In genomic region chr1:12598914-12599463, GRCh38 we compare ENCODE assay signal across 24 cellular contexts. TPM values are rescaled to one million over a fixed set of nuclear protein-coding genes. Genes with fewer than 3 reads are reported as not detected.
DNase-seq lines count a peak whose midpoint lies in the region; ATAC-seq, FAIRE-seq and TF ChIP-seq lines count a peak whose summit lies in the region.
"Had no signal": no experiment of that assay in that cellular context is flagged by ENCODE, and none has a peak within 500 bp of the region (broad histone marks: within the 10 kb centered on the region; RNA-seq: fewer than 3 reads in every experiment).

No MANE protein-coding gene starts in this region.

- no peak overlapping the region for H2BK120ac ChIP-seq in H1 (replicated peaks; ENCODE audit: low read depth, low read length)
- H2BK120ac ChIP-seq in neuronal stem cell (ENCODE audit: low read depth, low read length): no peak overlapping the region

- H3K27ac ChIP-seq in left ventricle myocardium inferior (replicated peaks): peak overlapping the region; percentile 93
- H3K27ac ChIP-seq in H1 (ENCODE audit: low read depth, low read length): no peak overlapping the region
- no peak overlapping the region for H3K27ac ChIP-seq in neuronal stem cell (replicated peaks; ENCODE audit: low read length)
- H3K27ac ChIP-seq: C4-2B had no signal

- no peak overlapping the region for H4K91ac ChIP-seq in H1 (replicated peaks; ENCODE audit: insufficient read length, low read length)
- H4K91ac ChIP-seq in neuronal stem cell (ENCODE audit: low read depth, low read length, poor library complexity): no peak overlapping the region

- POLR2A ChIA-PET in H1 (lab: Charles Lee; ENCODE audit: partially characterized antibody): interaction anchor here (1.7 to 7.3 kb wide), 2 partner anchors 18 to 119 kb away, joined by 3 to 107 read pairs; partner anchors contain the start of gene DHRS3

- H2BK20ac ChIP-seq in H1 (ENCODE audit: low read length): no peak overlapping the region

- no peak for TF ChIP-seq RAD21 in H1 (IDR thresholded peaks at IDR 0.05 in 1 of 2, conservative IDR thresholded peaks at IDR 0.05 in 1 of 2; ENCODE audit: low read depth in 2 of 2, low read length in 2 of 2)

- no peak for TF ChIP-seq POLR2A in H1 (IDR thresholded peaks at IDR 0.05; ENCODE audit: control extremely low read depth in 1 of 2, low read depth in 2 of 2, low read length in 2 of 2)

- peaks cover 2% of the 10 kb centered on the region for H3K36me3 Mint-ChIP-seq in type B pancreatic cell

- no peak overlapping the region for H4K5ac ChIP-seq in H1 (ENCODE audit: insufficient read length, low read depth, low read length)

- H3K27me3 ChIP-seq in left ventricle myocardium inferior (ENCODE audit: low read depth) (no peaks in the 10 kb centered on the region), H1 (replicated peaks in 1 of 4; ENCODE audit: control insufficient read depth in 3 of 4, extremely low read depth in 1 of 4, insufficient read depth in 3 of 4, low read length in 3 of 4) (peaks cover 0 to 2% (median 0%) of the 10 kb centered on the region in 4 experiments; a peak in 1 of 7 replicates), neuronal stem cell (ENCODE audit: control insufficient read depth in 3 of 3, insufficient read depth in 3 of 3, low read depth in 1 of 3, low read length in 3 of 3) (peaks cover 0 to 37% (median 18%) of the 10 kb centered on the region in 3 experiments)
- H3K27me3 ChIP-seq: body of pancreas had no signal

- no peak overlapping the region for H3K18ac ChIP-seq in H1 (ENCODE audit: extremely low read depth, low read length)
- H3K18ac ChIP-seq in neuronal stem cell (ENCODE audit: low read length): no peak overlapping the region

- H3K23me2 ChIP-seq in H1 (ENCODE audit: low read depth, low read length): peaks cover 9% of the 10 kb centered on the region; the same call in 1 of the 2 replicates

- H3K14ac ChIP-seq in H1 (ENCODE audit: insufficient read length) (no peak overlapping the region), neuronal stem cell (ENCODE audit: low read length) (no peak overlapping the region)

- no peaks in the 10 kb centered on the region for H3K9me3 ChIP-seq in left ventricle myocardium inferior (replicated peaks)
- no peaks in the 10 kb centered on the region for H3K9me3 ChIP-seq in H1 (ENCODE audit: insufficient read depth in 2 of 2, low read depth in 1 of 2, low read length in 1 of 2)
- H3K9me3 ChIP-seq in neuronal stem cell (replicated peaks in 1 of 2; ENCODE audit: control insufficient read depth in 2 of 2, insufficient read depth in 1 of 2, low read depth in 1 of 2, low read length in 2 of 2): no peaks in the 10 kb centered on the region
- H3K9me3 ChIP-seq: body of pancreas, mucosa of descending colon had no signal

- H3K4ac ChIP-seq in H1 (replicated peaks; ENCODE audit: insufficient read length, low read depth, low read length) (no peak overlapping the region), neuronal stem cell (ENCODE audit: low read length) (no peak overlapping the region)

- no peak for ATAC-seq in Right ventricle myocardium superior (ENCODE audit: poor library complexity)
- ATAC-seq in HG03442 (IDR thresholded peaks at IDR 0.05; ENCODE audit: unreplicated experiment): no peak
- ATAC-seq: body of pancreas; K562; mucosa of descending colon; stimulated activated effector memory CD8-positive, alpha-beta T cell treated with anti-CD3 and anti-CD28 coated beads, Interleukin-12 subunit alpha, Interleukin-12 subunit beta, amount 100 ng/mL, for 72 hours had no signal

- H2BK12ac ChIP-seq in H1 (ENCODE audit: low read depth, low read length) (no peak overlapping the region), neuronal stem cell (ENCODE audit: low read length) (no peak overlapping the region)

- peaks cover 27 to 30% of the 10 kb centered on the region in 2 experiments for H4K20me1 ChIP-seq in H1 (replicated peaks in 1 of 2; ENCODE audit: control insufficient read depth in 1 of 2, insufficient read depth in 2 of 2, low read length in 2 of 2)

- H2BK5ac ChIP-seq in H1 (ENCODE audit: low read depth, low read length) (no peak overlapping the region), neuronal stem cell (ENCODE audit: low read length) (no peak overlapping the region)

- H4K8ac ChIP-seq in H1 (ENCODE audit: extremely low read depth, insufficient read depth, low read length) (no peak overlapping the region), neuronal stem cell (ENCODE audit: low read depth, low read length) (no peak overlapping the region)

- peaks cover 0 to 59% of the 10 kb centered on the region in 2 experiments; a peak in 2 of 4 replicates for H3K79me2 ChIP-seq in H1 (ENCODE audit: control insufficient read depth in 1 of 2, insufficient read depth in 2 of 2, low read length in 2 of 2)

- H3K27me3 Mint-ChIP-seq in type B pancreatic cell: no peaks in the 10 kb centered on the region

- H2BK15ac ChIP-seq in H1 (ENCODE audit: low read length) (peak overlapping the region; percentile 40; the same call in 1 of the 2 replicates), neuronal stem cell (ENCODE audit: low read length) (peak overlapping the region; percentile 42)

- peak overlapping the region; percentile 48 for H3K4me3 Mint-ChIP-seq in type B pancreatic cell
- H3K4me3 Mint-ChIP-seq: activated naive CD4-positive, alpha-beta T cell treated with anti-CD3 and anti-CD28 coated beads, Interleukin-2, amount 10 ng/mL, durations not matched to agents 7 days and 5 days; stimulated activated effector memory CD8-positive, alpha-beta T cell treated with anti-CD3 and anti-CD28 coated beads, Interleukin-12 subunit alpha, Interleukin-12 subunit beta, amount 100 ng/mL, for 72 hours had no signal

- H3K36me3 ChIP-seq in left ventricle myocardium inferior (no peaks in the 10 kb centered on the region), H1 (ENCODE audit: control insufficient read depth in 2 of 4, insufficient read depth in 4 of 4, low read length in 3 of 4) (peaks cover 0 to 6% (median 0%) of the 10 kb centered on the region in 4 experiments; a peak in 1 of 8 replicates), neuronal stem cell (replicated peaks in 1 of 2; ENCODE audit: control insufficient read depth in 2 of 2, insufficient read depth in 2 of 2, low read length in 2 of 2) (no peaks in the 10 kb centered on the region)

- no peak for TF ChIP-seq EP300 in H1 (IDR thresholded peaks at IDR 0.05; ENCODE audit: borderline replicate concordance in 1 of 2, low read depth in 2 of 2, low read length in 2 of 2)

- CTCF ChIA-PET in H1 (lab: Charles Lee; ENCODE audit: partially characterized antibody): interaction anchor here (0.9 to 9.4 kb wide), 7 partner anchors 12 to 164 kb away, joined by 3 to 130 read pairs (median 4); partner anchors contain the start of gene DHRS3

- no peak overlapping the region for H3K4me2 ChIP-seq in H1 (ENCODE audit: insufficient read depth in 1 of 2, low read depth in 2 of 2, low read length in 2 of 2)
- H3K4me2 ChIP-seq in neuronal stem cell (ENCODE audit: insufficient read depth, low read length, poor library complexity, severe bottlenecking): no peak overlapping the region

- 89% methylated on average over 8 of the region's 8 CpGs; no CpG with 5 or more reads in 1 of the 2 experiments for WGBS in H1 (ENCODE audit: extremely low coverage in 1 of 2, insufficient coverage in 1 of 2, insufficient read length in 1 of 2, insufficient replicate concordance in 2 of 2, low coverage in 1 of 2, low lambda C conversion rate in 2 of 2, missing lambda C conversion rate in 1 of 2), 2 experiments
- no CpG with 5 or more reads among the region's 8 CpGs for WGBS in neuronal stem cell (ENCODE audit: extremely low coverage in 2 of 2, insufficient read length in 2 of 2, insufficient replicate concordance in 1 of 2), 2 donors

- H3K9ac ChIP-seq in H1 (replicated peaks in 1 of 4; ENCODE audit: extremely low read depth in 1 of 4, low read depth in 3 of 4, low read length in 3 of 4): no peak overlapping the region
- no peak overlapping the region for H3K9ac ChIP-seq in neuronal stem cell (ENCODE audit: low read depth, low read length, poor library complexity)

- TF ChIP-seq CTCF in left ventricle myocardium inferior (IDR thresholded peaks at IDR 0.05; ENCODE audit: borderline replicate concordance) (no peak), H1 (IDR thresholded peaks at IDR 0.05; ENCODE audit: control extremely low read depth in 1 of 3, insufficient read depth in 1 of 3, low read depth in 1 of 3, low read length in 3 of 3) (no peak), type B pancreatic cell (conservative IDR thresholded peaks at IDR 0.05) (no peak), GM10266 (IDR thresholded peaks at IDR 0.05; ENCODE audit: control insufficient read depth, insufficient read depth, low read depth, missing control alignments) (no peak)

- DNase-seq in left ventricle myocardium inferior (no peak), Right ventricle myocardium superior (no peak), H1 (ENCODE audit: low read depth in 1 of 2, low spot score in 2 of 2) (no peak), neuronal stem cell (ENCODE audit: low spot score) (no peak), type B pancreatic cell (ENCODE audit: extremely low spot score, unreplicated experiment) (no peak), NCI-H1694 (lab: John Stamatoyannopoulos, UW) (no peak), GM10266 (ENCODE audit: extremely low spot score) (no peak)
- DNase-seq: activated CD4-positive, alpha-beta T cell treated with anti-CD3 and anti-CD28 coated beads, Interleukin-2, amount 50 U/mL, for 4 hours; activated naive CD4-positive, alpha-beta T cell treated with anti-CD3 and anti-CD28 coated beads, Interleukin-2, amount 10 ng/mL, durations not matched to agents 7 days and 5 days; activated T-cell treated with anti-CD3 and anti-CD28 coated beads, Interleukin-2, amount 50 U/mL, for 1 hour; body of pancreas; dorsolateral prefrontal cortex; hippocampal formation; kidney glomerular epithelial cell; mucosa of descending colon; NCI-H2081 treated with DMSO at 0.1 percent for 48 hours; NCI-H748 treated with DMSO at 0.1 percent for 48 hours had no signal

- H3K56ac ChIP-seq in H1 (replicated peaks; ENCODE audit: insufficient read length, low read depth, low read length): no peak overlapping the region

- peaks cover 6% of the 10 kb centered on the region for H3K79me1 ChIP-seq in H1 (ENCODE audit: low read depth, low read length)
- no peaks in the 10 kb centered on the region for H3K79me1 ChIP-seq in neuronal stem cell (ENCODE audit: low read depth, low read length)

- H3K27ac Mint-ChIP-seq in type B pancreatic cell: peak overlapping the region; percentile 75
- H3K27ac Mint-ChIP-seq: activated naive CD4-positive, alpha-beta T cell treated with anti-CD3 and anti-CD28 coated beads, Interleukin-2, amount 10 ng/mL, durations not matched to agents 7 days and 5 days; stimulated activated effector memory CD8-positive, alpha-beta T cell treated with anti-CD3 and anti-CD28 coated beads, Interleukin-12 subunit alpha, Interleukin-12 subunit beta, amount 100 ng/mL, for 72 hours had no signal

- H2AFZ ChIP-seq in H1 (ENCODE audit: low read length): no peak overlapping the region
- no peak overlapping the region for H2AFZ ChIP-seq in neuronal stem cell (ENCODE audit: low read length)

- H3K4me3 ChIP-seq in left ventricle myocardium inferior (no peak overlapping the region), H1 (ENCODE audit: extremely low read depth in 1 of 4, insufficient read depth in 2 of 4, low read depth in 3 of 4, low read length in 4 of 4) (no peak overlapping the region), neuronal stem cell (ENCODE audit: low read length in 2 of 2) (no peak overlapping the region)
- H3K4me3 ChIP-seq: body of pancreas, dorsolateral prefrontal cortex, K562, mucosa of descending colon had no signal

- no peaks in the 10 kb centered on the region for H3K9me3 Mint-ChIP-seq in type B pancreatic cell
- H3K9me3 Mint-ChIP-seq: activated naive CD4-positive, alpha-beta T cell treated with anti-CD3 and anti-CD28 coated beads, Interleukin-2, amount 10 ng/mL, durations not matched to agents 7 days and 5 days; stimulated activated effector memory CD8-positive, alpha-beta T cell treated with anti-CD3 and anti-CD28 coated beads, Interleukin-12 subunit alpha, Interleukin-12 subunit beta, amount 100 ng/mL, for 72 hours had no signal

- peaks cover 72% of the 10 kb centered on the region for H3K4me1 Mint-ChIP-seq in type B pancreatic cell (ENCODE audit: unreplicated experiment)

- H2AK5ac ChIP-seq in H1 (ENCODE audit: low read depth, low read length) (no peak overlapping the region), neuronal stem cell (ENCODE audit: low read depth, low read length) (no peak overlapping the region)

- intact Hi-C loops in left ventricle myocardium inferior (cut with micrococcal nuclease) (no loop called here), Right ventricle myocardium superior (cut with DNase I) (no loop called here)

- H3K23ac ChIP-seq in H1 (ENCODE audit: insufficient read length): no peak overlapping the region
- no peak overlapping the region for H3K23ac ChIP-seq in neuronal stem cell (ENCODE audit: low read depth, low read length, poor library complexity)

- H3K4me1 ChIP-seq in left ventricle myocardium inferior (peaks cover 100% of the 10 kb centered on the region), H1 (replicated peaks in 1 of 4; ENCODE audit: control insufficient read depth in 3 of 4, insufficient read depth in 4 of 4, low read length in 3 of 4) (peaks cover 15 to 40% (median 23%) of the 10 kb centered on the region in 4 experiments), neuronal stem cell (ENCODE audit: control insufficient read depth in 2 of 2, insufficient read depth in 1 of 2, low read depth in 1 of 2, low read length in 2 of 2) (peaks cover 7 to 18% of the 10 kb centered on the region in 2 donors)

- no peak for FAIRE-seq in H1 (lab: Jason Lieb, UNC)
- FAIRE-seq: H54, K562 had no signal

RNA-seq across cellular contexts. Expression of gene DHRS3, which starts 19.0 kb away (rescaled TPM):
- total RNA-seq in left ventricle myocardium inferior (89.7 TPM), Right ventricle myocardium superior (84.7 TPM), type B pancreatic cell (ENCODE audit: low replicate concordance) (143 and 276 TPM in 2 replicates)
- total RNA-seq in H1 (2021; fragmentation: NEBNext Ultra II Directional; extraction: Animal tissue kit (Norgen Biotek cat#: 25700)): 32.5 and 37.8 TPM in 2 replicates
- polyA plus RNA-seq in H1 (2011; rRNA removed): 36.4 and 41.9 TPM in 2 replicates
- polyA plus RNA-seq in H1 (2011; cell fraction: cytosol; rRNA removed): 40.2 TPM
- 40.2 TPM for polyA plus RNA-seq in H1 (2011; cell fraction: nucleus; rRNA removed)
- polyA plus RNA-seq in H1 (2012, experiment 1 of 2): 25.1 to 32.0 TPM (median 29.2 TPM) in 4 replicates
- 36.9 TPM for polyA plus RNA-seq in H1 (2012, experiment 2 of 2)
- 9.6 TPM for polyA plus RNA-seq in H1 (2013, experiment 1 of 2)
- 10.6 TPM for polyA plus RNA-seq in H1 (2013, experiment 2 of 2)
- polyA minus RNA-seq in H1 (2011; rRNA and poly(A)+ RNA removed): 56.9 and 114 TPM in 2 replicates
- 51.7 TPM for polyA minus RNA-seq in H1 (2011; cell fraction: cytosol; rRNA and poly(A)+ RNA removed)
- 27.3 TPM for polyA minus RNA-seq in H1 (2011; cell fraction: nucleus; rRNA and poly(A)+ RNA removed)
- polyA plus RNA-seq in neuronal stem cell (2013, experiment 1 of 2): 0.75 TPM
- 0.76 TPM for polyA plus RNA-seq in neuronal stem cell (2013, experiment 2 of 2)

RNA-seq across cellular contexts. Expression of gene AADACL4, which starts 44.9 kb away (rescaled TPM):
- total RNA-seq in left ventricle myocardium inferior: not detected
- total RNA-seq in Right ventricle myocardium superior: not detected
- 0.40 TPM in 1 of 2 replicates, not detected in the other for total RNA-seq in H1 (2021; fragmentation: NEBNext Ultra II Directional; extraction: Animal tissue kit (Norgen Biotek cat#: 25700))
- polyA plus RNA-seq in H1 (2011; rRNA removed): 0.08 and 0.13 TPM in 2 replicates
- 0.21 TPM for polyA plus RNA-seq in H1 (2011; cell fraction: cytosol; rRNA removed)
- 0.33 TPM for polyA plus RNA-seq in H1 (2011; cell fraction: nucleus; rRNA removed)
- polyA plus RNA-seq in H1 (2012, experiment 1 of 2): not detected in 4 replicates
- not detected for polyA plus RNA-seq in H1 (2012, experiment 2 of 2)
- not detected for polyA plus RNA-seq in H1 (2013, experiment 1 of 2)
- polyA plus RNA-seq in H1 (2013, experiment 2 of 2): 0.04 TPM
- polyA minus RNA-seq in H1 (2011; rRNA and poly(A)+ RNA removed): 0.17 TPM in 1 of 2 replicates, not detected in the other
- not detected for polyA minus RNA-seq in H1 (2011; cell fraction: cytosol; rRNA and poly(A)+ RNA removed)
- polyA minus RNA-seq in H1 (2011; cell fraction: nucleus; rRNA and poly(A)+ RNA removed): not detected
- polyA plus RNA-seq in neuronal stem cell (2013, experiment 1 of 2): not detected
- not detected for polyA plus RNA-seq in neuronal stem cell (2013, experiment 2 of 2)
- total RNA-seq in type B pancreatic cell (ENCODE audit: low replicate concordance): not detected in 2 replicates
- total RNA-seq: body of pancreas, dorsolateral prefrontal cortex, K562, mucosa of descending colon, osteocyte had no signal
- polyA plus RNA-seq: K562, urinary bladder had no signal
